ENCODE assay signal across 27 cellular contexts in genomic region chr10:6640433-6641040, GRCh38.
A peak's percentile ranks its signal among the peaks of the same experiment; 100 is the strongest.
DNase-seq lines count a peak whose midpoint lies in the region; ATAC-seq, FAIRE-seq and TF ChIP-seq lines count a peak whose summit lies in the region.
"Had no signal": no experiment of that assay in that cellular context is flagged by ENCODE, and none has a peak within 500 bp of the region (broad histone marks: within the 10 kb centered on the region; RNA-seq: fewer than 3 reads in every experiment).

No MANE protein-coding gene starts in this region.

- H3K27me3 ChIP-seq in MM.1S (replicated peaks; ENCODE audit: insufficient read depth, low read length), result no peaks in the 10 kb centered on the region
- no peaks in the 10 kb centered on the region for H3K27me3 ChIP-seq in Karpas-422 (ENCODE audit: low read length)
- H3K27me3 ChIP-seq: BLaER1 had no signal

- H3K9ac ChIP-seq in MM.1S (ENCODE audit: low read length), result no peak overlapping the region
- H3K9ac ChIP-seq in Karpas-422 (ENCODE audit: low read length), result no peak overlapping the region
- H3K9ac ChIP-seq: BLaER1 had no signal

- ATAC-seq in activated T-cell treated with anti-CD3 and anti-CD28 coated beads, Interleukin-2, amount 50 U/mL, for 72 hours (replicated peaks in 1 of 2), result no peak
- ATAC-seq in activated T-cell treated with anti-CD3 and anti-CD28 coated beads, Interleukin-2, amount 50 U/mL, for 4 hours, result no peak
- ATAC-seq: A549, GM12878 had no signal

- no peaks in the 10 kb centered on the region for H3K4me1 ChIP-seq in MM.1S (ENCODE audit: low read length)
- H3K4me1 ChIP-seq in Karpas-422 (ENCODE audit: low read length), result no peaks in the 10 kb centered on the region
- H3K4me1 ChIP-seq: A549, BE2C had no signal

- H3K79me2 ChIP-seq in MM.1S (ENCODE audit: low read length) (no peaks in the 10 kb centered on the region), Karpas-422 (ENCODE audit: low read length) (no peaks in the 10 kb centered on the region)

- no peak for TF ChIP-seq CTCF in MM.1S (IDR thresholded peaks at IDR 0.05; ENCODE audit: low read length)

- H3K27ac ChIP-seq in MM.1S (ENCODE audit: low read length) (no peak overlapping the region), Karpas-422 (ENCODE audit: low read length) (no peak overlapping the region)
- H3K27ac ChIP-seq: 22Rv1, A549, BLaER1 had no signal

- no peak for DNase-seq in activated T-cell treated with anti-CD3 and anti-CD28 coated beads, Interleukin-2, amount 50 U/mL, for 72 hours
- DNase-seq in activated T-cell treated with anti-CD3 and anti-CD28 coated beads, Interleukin-2, amount 50 U/mL, for 4 hours, result no peak
- DNase-seq in MM.1S, result peak; percentile 2
- DNase-seq in frontal cortex (ENCODE audit: low spot score in 2 of 2), result no peak
- DNase-seq in Karpas-422, result no peak
- no peak for DNase-seq in AML-193 (lab: John Stamatoyannopoulos, UW)
- DNase-seq: BE2C; C1 segment of cervical spinal cord; CD4-positive, alpha-beta memory T cell; CD4-positive, CD25-positive, alpha-beta regulatory T cell; CD8-positive, alpha-beta memory T cell; COR-L47; DMS 273 treated with DMSO at 0.1 percent for 48 hours; DMS153; DMS53; DMS79; DND-41; EL; GDM1 had no signal

- no peaks in the 10 kb centered on the region for H3K36me3 ChIP-seq in MM.1S (replicated peaks; ENCODE audit: insufficient read depth, low read length)
- no peaks in the 10 kb centered on the region for H3K36me3 ChIP-seq in Karpas-422 (ENCODE audit: insufficient read depth, low read length)
- H3K36me3 ChIP-seq: BE2C, BLaER1 had no signal

- H3K36me3 Mint-ChIP-seq in activated T-cell treated with anti-CD3 and anti-CD28 coated beads, Interleukin-2, amount 50 U/mL, for 72 hours (ENCODE audit: insufficient read depth in 2 of 2), result no peaks in the 10 kb centered on the region
- H3K36me3 Mint-ChIP-seq in activated T-cell treated with anti-CD3 and anti-CD28 coated beads, Interleukin-2, amount 50 U/mL, for 4 hours (ENCODE audit: insufficient read depth), result no peaks in the 10 kb centered on the region
- H3K36me3 Mint-ChIP-seq: CD14-positive monocyte; CD8-positive, alpha-beta memory T cell had no signal

- peaks cover 0 to 1% of the 10 kb centered on the region in 2 donors for H3K9me3 Mint-ChIP-seq in activated T-cell treated with anti-CD3 and anti-CD28 coated beads, Interleukin-2, amount 50 U/mL, for 72 hours
- H3K9me3 Mint-ChIP-seq in activated T-cell treated with anti-CD3 and anti-CD28 coated beads, Interleukin-2, amount 50 U/mL, for 4 hours, result no peaks in the 10 kb centered on the region
- H3K9me3 Mint-ChIP-seq: CD4-positive, CD25-positive, alpha-beta regulatory T cell; CD8-positive, alpha-beta memory T cell had no signal

- no peak overlapping the region for H3K4me3 Mint-ChIP-seq in activated T-cell treated with anti-CD3 and anti-CD28 coated beads, Interleukin-2, amount 50 U/mL, for 72 hours
- no peak overlapping the region for H3K4me3 Mint-ChIP-seq in activated T-cell treated with anti-CD3 and anti-CD28 coated beads, Interleukin-2, amount 50 U/mL, for 4 hours
- H3K4me3 Mint-ChIP-seq: CD14-positive monocyte; CD4-positive, alpha-beta memory T cell; CD4-positive, CD25-positive, alpha-beta regulatory T cell; CD8-positive, alpha-beta memory T cell had no signal

- peaks cover 63% of the 10 kb centered on the region for H3K4me1 Mint-ChIP-seq in activated T-cell treated with anti-CD3 and anti-CD28 coated beads, Interleukin-2, amount 50 U/mL, for 72 hours (ENCODE audit: low read depth)
- H3K4me1 Mint-ChIP-seq in activated T-cell treated with anti-CD3 and anti-CD28 coated beads, Interleukin-2, amount 50 U/mL, for 4 hours (ENCODE audit: low read depth), result peaks cover 38% of the 10 kb centered on the region

- H3F3A ChIP-seq in MM.1S (ENCODE audit: insufficient read depth, low read length), result no peaks in the 10 kb centered on the region

- peak overlapping the region; percentile 32 for H3K27ac Mint-ChIP-seq in activated T-cell treated with anti-CD3 and anti-CD28 coated beads, Interleukin-2, amount 50 U/mL, for 72 hours
- H3K27ac Mint-ChIP-seq: CD14-positive monocyte had no signal

- H3K9me3 ChIP-seq in MM.1S (replicated peaks; ENCODE audit: insufficient read depth, low read length) (no peaks in the 10 kb centered on the region), Karpas-422 (ENCODE audit: low read length) (no peaks in the 10 kb centered on the region)
- H3K9me3 ChIP-seq: A549, BE2C, BLaER1 had no signal

- H3K4me3 ChIP-seq in MM.1S (ENCODE audit: low read length) (no peak overlapping the region), Karpas-422 (ENCODE audit: low read length) (no peak overlapping the region)
- H3K4me3 ChIP-seq: A549, BLaER1, GM12878 had no signal

- H3K9me2 ChIP-seq in MM.1S (replicated peaks; ENCODE audit: insufficient read depth, low read length) (no peaks in the 10 kb centered on the region), Karpas-422 (replicated peaks; ENCODE audit: insufficient read depth, low read length) (no peaks in the 10 kb centered on the region)

- H2AFZ ChIP-seq in MM.1S (ENCODE audit: low read length) (no peak overlapping the region), Karpas-422 (ENCODE audit: low read length) (no peak overlapping the region)

- peak; percentile 21 for FAIRE-seq in colon (lab: Jason Lieb, UNC)
- FAIRE-seq in frontal cortex (lab: Jason Lieb, UNC), result peak; percentile 10
- FAIRE-seq: GM12878, GM12892, GM18507 had no signal

- no peaks in the 10 kb centered on the region for H3K27me3 Mint-ChIP-seq in activated T-cell treated with anti-CD3 and anti-CD28 coated beads, Interleukin-2, amount 50 U/mL, for 72 hours (ENCODE audit: low read depth)
- H3K27me3 Mint-ChIP-seq in activated T-cell treated with anti-CD3 and anti-CD28 coated beads, Interleukin-2, amount 50 U/mL, for 4 hours (ENCODE audit: low read depth), result no peaks in the 10 kb centered on the region
- H3K27me3 Mint-ChIP-seq: CD4-positive, alpha-beta memory T cell; CD8-positive, alpha-beta memory T cell had no signal

- H4K20me1 ChIP-seq in MM.1S (ENCODE audit: insufficient read depth, low read length), result no peaks in the 10 kb centered on the region
- no peaks in the 10 kb centered on the region for H4K20me1 ChIP-seq in Karpas-422 (ENCODE audit: insufficient read depth, low read depth, low read length)
- H4K20me1 ChIP-seq: BLaER1 had no signal

- H3K4me2 ChIP-seq in MM.1S (ENCODE audit: low read depth, low read length) (no peak overlapping the region), Karpas-422 (ENCODE audit: low read depth, low read length, poor library complexity, severe bottlenecking) (no peak overlapping the region)
- H3K4me2 ChIP-seq: A549, BLaER1 had no signal
